Comparison of ENCODE assay signal across 19 cellular contexts in the genomic region with DNA sequence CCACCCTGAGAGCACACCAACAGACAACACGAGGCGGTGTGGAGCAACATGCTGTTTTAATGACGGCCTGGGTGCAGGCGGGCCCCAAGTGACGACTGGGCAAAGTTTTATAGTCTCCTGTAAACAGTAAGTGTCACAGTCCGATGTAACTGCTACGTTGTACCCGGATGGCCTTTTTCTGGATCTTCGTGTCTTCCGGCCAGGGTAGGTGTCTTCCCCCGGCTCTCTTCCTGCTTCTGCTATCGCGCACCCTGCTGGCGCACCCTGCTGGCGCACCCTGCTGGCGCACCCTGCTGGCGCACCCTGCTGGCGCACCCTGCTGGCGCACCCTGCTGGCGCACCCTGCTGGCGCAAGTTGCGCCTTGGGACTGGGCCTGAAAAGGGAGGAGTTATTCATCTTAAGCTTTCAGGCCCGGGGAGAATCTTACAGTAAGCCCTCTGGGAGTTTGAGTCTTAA.
DNase-seq lines count a peak whose midpoint lies in the region; ATAC-seq and TF ChIP-seq lines count a peak whose summit lies in the region.
"Had no signal": no experiment of that assay in that cellular context is flagged by ENCODE, and none has a peak within 500 bp of the region (broad histone marks: within the 10 kb centered on the region; RNA-seq: fewer than 3 reads in every experiment).

No MANE protein-coding gene starts in this region.

- no peak overlapping the region for H3K4me3 Mint-ChIP-seq in dendritic cell treated with granulocyte-macrophage colony-stimulating factor and Interleukin-4, amounts not matched to agents 40 ng/mL and 50 ng/mL, for 4 days
- H3K4me3 Mint-ChIP-seq: natural killer cell treated with Interleukin-12 subunit alpha and Interleukin-12 subunit beta and Interleukin-15 and Interleukin-18, amount 100 ng/mL, for 72 hours; stimulated activated naive CD8-positive, alpha-beta T cell treated with anti-CD3 and anti-CD28 coated beads, Interleukin-15, Interleukin-2, amounts not matched to agents 100 ng/mL and 50 ng/mL, for 24 hours; T-helper 1 cell treated with Interleukin-12 subunit alpha and Interleukin-12 subunit beta and Interleukin-4 antibody, amounts not matched to agents 30 μg/mL and 1 μg/mL, for 36 hours had no signal

- H3K4ac ChIP-seq in trophoblast cell (ENCODE audit: low read depth, low read length), result no peak overlapping the region

- WGBS in trophoblast cell (ENCODE audit: extremely low coverage, insufficient coverage, insufficient read length), result no CpG with 5 or more reads among the region's 23 CpGs

- peaks cover 28% of the 10 kb centered on the region for H3K4me1 Mint-ChIP-seq in dendritic cell treated with granulocyte-macrophage colony-stimulating factor and Interleukin-4, amounts not matched to agents 40 ng/mL and 50 ng/mL, for 4 days (ENCODE audit: low read depth)

- peak overlapping the region; percentile 79 for H2AK5ac ChIP-seq in trophoblast cell (ENCODE audit: low read length)

- H3K4me3 ChIP-seq in LNCaP clone FGC (ENCODE audit: low read depth, low read length) (no peak overlapping the region), trophoblast cell (ENCODE audit: low read depth, low read length) (no peak overlapping the region)
- H3K4me3 ChIP-seq: esophagus muscularis mucosa, sigmoid colon had no signal

- 0 out of 2 replicates have a peak, but pooled peaks have one; percentile 4 for TF ChIP-seq CTCF in LNCaP clone FGC (IDR thresholded peaks at IDR 0.05; ENCODE audit: control insufficient read depth, extremely low read depth, insufficient read depth)

- peak; percentile 13 for DNase-seq in NCI-H146 (lab: John Stamatoyannopoulos, UW)
- no peak for DNase-seq in NCI-H146 treated with DMSO at 0.1 percent for 48 hours (lab: John Stamatoyannopoulos, UW; ENCODE audit: unreplicated experiment)
- no peak for DNase-seq in LNCaP clone FGC (ENCODE audit: low read depth)
- peak; percentile 21 to 22 for DNase-seq in trophoblast cell
- DNase-seq in DMS79 treated with DMSO at 0.1 percent for 48 hours (lab: John Stamatoyannopoulos, UW), result no peak
- no peak for DNase-seq in NOMO-1 (lab: John Stamatoyannopoulos, UW; ENCODE audit: unreplicated experiment in 2 of 2)
- DNase-seq: activated CD4-positive, CD25-positive, alpha-beta regulatory T cell treated with anti-CD3 and anti-CD28 coated beads, Interleukin-2, amount 50 U/mL, for 72 hours; cerebellar nuclear complex; COR-L47; hypothalamus; left ventricle myocardium superior; NCI-H446 treated with DMSO at 0.1 percent for 48 hours; sigmoid colon had no signal

- peak overlapping the region; percentile 86 for H4K91ac ChIP-seq in trophoblast cell (ENCODE audit: low read depth, low read length)

- peak overlapping the region; percentile 2 for H3K18ac ChIP-seq in trophoblast cell (ENCODE audit: low read length)

- no peak overlapping the region for H3K9ac ChIP-seq in trophoblast cell (ENCODE audit: low read length)

- peak overlapping the region; percentile 10 for H2AFZ ChIP-seq in trophoblast cell (ENCODE audit: insufficient read depth, low read length, poor library complexity)

- H3K27me3 ChIP-seq in trophoblast cell (ENCODE audit: insufficient read depth, low read length), result no peaks in the 10 kb centered on the region
- H3K27me3 ChIP-seq: esophagus muscularis mucosa, sigmoid colon had no signal

- H3K14ac ChIP-seq in trophoblast cell (ENCODE audit: low read length), result peak overlapping the region; percentile 92

- H3K9me3 ChIP-seq in trophoblast cell (ENCODE audit: insufficient read depth, low read depth, low read length), result no peaks in the 10 kb centered on the region
- H3K9me3 ChIP-seq: esophagus muscularis mucosa, sigmoid colon had no signal

- H4K8ac ChIP-seq in trophoblast cell (ENCODE audit: low read depth, low read length), result peak overlapping the region; percentile 13

- no peak for ATAC-seq in HG03196 (IDR thresholded peaks at IDR 0.05; ENCODE audit: unreplicated experiment)
- ATAC-seq: left ventricle myocardium superior; natural killer cell treated with Interleukin-12 subunit alpha and Interleukin-12 subunit beta and Interleukin-15 and Interleukin-18, amount 100 ng/mL, for 72 hours had no signal

- H3K4me2 ChIP-seq in trophoblast cell (ENCODE audit: low read length), result no peak overlapping the region

- intact Hi-C loops in dendritic cell treated with granulocyte-macrophage colony-stimulating factor and Interleukin-4, amounts not matched to agents 40 ng/mL and 50 ng/mL, for 4 days (cut with micrococcal nuclease), result no loop called here

- peak overlapping the region; percentile 37 for H2BK120ac ChIP-seq in trophoblast cell (ENCODE audit: insufficient read depth, low read length, poor library complexity)

- H3K9me3 Mint-ChIP-seq in dendritic cell treated with granulocyte-macrophage colony-stimulating factor and Interleukin-4, amounts not matched to agents 40 ng/mL and 50 ng/mL, for 4 days, result peaks cover 26% of the 10 kb centered on the region
- H3K9me3 Mint-ChIP-seq: stimulated activated naive CD8-positive, alpha-beta T cell treated with anti-CD3 and anti-CD28 coated beads, Interleukin-15, Interleukin-2, amounts not matched to agents 100 ng/mL and 50 ng/mL, for 24 hours; T-helper 1 cell treated with Interleukin-12 subunit alpha and Interleukin-12 subunit beta and Interleukin-4 antibody, amounts not matched to agents 30 μg/mL and 1 μg/mL, for 36 hours had no signal

- H3K27ac ChIP-seq in trophoblast cell (ENCODE audit: low read depth, low read length), result no peak overlapping the region
- H3K27ac ChIP-seq: esophagus muscularis mucosa, sigmoid colon had no signal

- peak overlapping the region; percentile 97 for H2BK12ac ChIP-seq in trophoblast cell (ENCODE audit: low read length)

- H3K27me3 Mint-ChIP-seq in dendritic cell treated with granulocyte-macrophage colony-stimulating factor and Interleukin-4, amounts not matched to agents 40 ng/mL and 50 ng/mL, for 4 days, result peaks cover 8% of the 10 kb centered on the region
- H3K27me3 Mint-ChIP-seq: natural killer cell treated with Interleukin-12 subunit alpha and Interleukin-12 subunit beta and Interleukin-15 and Interleukin-18, amount 100 ng/mL, for 72 hours had no signal

- H3K79me2 ChIP-seq in trophoblast cell (ENCODE audit: control insufficient read depth, insufficient read depth, low read length, poor library complexity), result no peaks in the 10 kb centered on the region

- no peaks in the 10 kb centered on the region for H3K36me3 Mint-ChIP-seq in dendritic cell treated with granulocyte-macrophage colony-stimulating factor and Interleukin-4, amounts not matched to agents 40 ng/mL and 50 ng/mL, for 4 days (ENCODE audit: low read depth)
- H3K36me3 Mint-ChIP-seq: natural killer cell treated with Interleukin-12 subunit alpha and Interleukin-12 subunit beta and Interleukin-15 and Interleukin-18, amount 100 ng/mL, for 72 hours had no signal

- H3K4me1 ChIP-seq in trophoblast cell (ENCODE audit: control insufficient read depth in 1 of 2, insufficient read depth in 2 of 2, low read length in 2 of 2), result peaks cover 7 to 8% of the 10 kb centered on the region in 2 experiments

- no peaks in the 10 kb centered on the region for H3K36me3 ChIP-seq in trophoblast cell (ENCODE audit: control insufficient read depth in 1 of 2, insufficient read depth in 2 of 2, low read length in 2 of 2)
- H3K36me3 ChIP-seq: esophagus muscularis mucosa, sigmoid colon had no signal

- peaks cover 4% of the 10 kb centered on the region for H3K79me1 ChIP-seq in trophoblast cell (ENCODE audit: low read length)

- peak overlapping the region; percentile 17 for H3K27ac Mint-ChIP-seq in dendritic cell treated with granulocyte-macrophage colony-stimulating factor and Interleukin-4, amounts not matched to agents 40 ng/mL and 50 ng/mL, for 4 days
- H3K27ac Mint-ChIP-seq: natural killer cell treated with Interleukin-12 subunit alpha and Interleukin-12 subunit beta and Interleukin-15 and Interleukin-18, amount 100 ng/mL, for 72 hours; stimulated activated naive CD8-positive, alpha-beta T cell treated with anti-CD3 and anti-CD28 coated beads, Interleukin-15, Interleukin-2, amounts not matched to agents 100 ng/mL and 50 ng/mL, for 24 hours; T-helper 1 cell treated with Interleukin-12 subunit alpha and Interleukin-12 subunit beta and Interleukin-4 antibody, amounts not matched to agents 30 μg/mL and 1 μg/mL, for 36 hours had no signal

- no peak overlapping the region for H2BK5ac ChIP-seq in trophoblast cell (ENCODE audit: low read depth, low read length, poor library complexity)

- peak overlapping the region; percentile 36 for H4K12ac ChIP-seq in trophoblast cell (ENCODE audit: low read depth, low read length)

- H3K23ac ChIP-seq in trophoblast cell (ENCODE audit: low read length), result no peak overlapping the region

Comparison
In these comparisons a context has a peak if more than half of its experiments do, and no peak if none do; other contexts are left out.
1. DNase-seq: peak in NCI-H146 (single experiment) and trophoblast cell (2 of 2); none in NCI-H146 treated with DMSO at 0.1 percent for 48 hours (single experiment), LNCaP clone FGC (single experiment), DMS79 treated with DMSO at 0.1 percent for 48 hours (single experiment) and NOMO-1 (0 of 2).